Comparison of ENCODE assay signal across 28 cellular contexts in genomic region chr17:8312726-8313600, GRCh38. TPM values are rescaled to one million over a fixed set of nuclear protein-coding genes. Genes with fewer than 3 reads are reported as not detected.
DNase-seq lines count a peak whose midpoint lies in the region; ATAC-seq, FAIRE-seq and TF ChIP-seq lines count a peak whose summit lies in the region.
"Had no signal": no experiment of that assay in that cellular context is flagged by ENCODE, and none has a peak within 500 bp of the region (broad histone marks: within the 10 kb centered on the region; RNA-seq: fewer than 3 reads in every experiment).

No MANE protein-coding gene starts in this region.

- peaks cover 0 to 41% of the 10 kb centered on the region in 2 experiments; a peak in 2 of 5 replicates for H3K4me1 ChIP-seq in K562 (replicated peaks in 1 of 2; ENCODE audit: control insufficient read depth in 2 of 2, insufficient read depth in 2 of 2, low read length in 2 of 2)
- H3K4me1 ChIP-seq in osteoblast (ENCODE audit: insufficient read depth, low read length) = no peaks in the 10 kb centered on the region
- H3K4me1 ChIP-seq: ascending aorta, gastrocnemius medialis, left lung, prostate gland had no signal

- H3K9ac ChIP-seq in K562 (ENCODE audit: insufficient read depth in 1 of 2, low read depth in 2 of 2, low read length in 2 of 2) = no peak overlapping the region

- H3K4me3 ChIP-seq in K562 (no peak overlapping the region), osteoblast (ENCODE audit: insufficient read depth, low read length) (no peak overlapping the region), dorsolateral prefrontal cortex (no peak overlapping the region)
- H3K4me3 ChIP-seq: ascending aorta, cardiac muscle cell, GM12878, prostate gland, thoracic aorta had no signal

- BruUV-seq in K562 (replicated peaks; lab: Mats Ljungman, UMichigan) = no TSS peak

- no peak overlapping the region for H3K4me2 ChIP-seq in K562 (ENCODE audit: insufficient read depth, low read length)
- no peak overlapping the region for H3K4me2 ChIP-seq in osteoblast (ENCODE audit: insufficient read depth, low read length)

- ATAC-seq in K562 = peak; percentile 18; the same call in 1 of the 3 replicates
- ATAC-seq: gastrocnemius medialis; GM12878; left lung; PC-3; stimulated activated naive CD8-positive, alpha-beta T cell treated with anti-CD3 and anti-CD28 coated beads, Interleukin-15, Interleukin-2, amounts not matched to agents 100 U/mL and 50 U/mL, for 24 hours had no signal

- in situ Hi-C loops in K562 (cut with MboI) = no loop called here

- TF ChIP-seq CTCF in K562 (IDR thresholded peaks at IDR 0.05 in 2 of 3, conservative IDR thresholded peaks at IDR 0.05 in 1 of 3; ENCODE audit: insufficient read depth in 2 of 3, low read depth in 1 of 3, low read length in 3 of 3) = no peak
- TF ChIP-seq CTCF in osteoblast (IDR thresholded peaks at IDR 0.05; ENCODE audit: extremely low read depth, low read depth, low read length) = no peak
- TF ChIP-seq CTCF in dorsolateral prefrontal cortex (IDR thresholded peaks at IDR 0.05 in 54 of 56, conservative IDR thresholded peaks at IDR 0.05 in 2 of 56; ENCODE audit: low read depth in 1 of 56, partially characterized antibody in 56 of 56) = no peak

- intact Hi-C loops in K562 (cut with micrococcal nuclease) (no loop called here), dorsolateral prefrontal cortex (cut with DNase I) (no loop called here)

- TF ChIP-seq EP300 in K562 (IDR thresholded peaks at IDR 0.05; ENCODE audit: low read length) = no peak

- no peaks in the 10 kb centered on the region for H3K9me3 ChIP-seq in K562 (replicated peaks; ENCODE audit: control insufficient read depth, insufficient read depth, low read depth, low read length)
- no peaks in the 10 kb centered on the region for H3K9me3 ChIP-seq in osteoblast (ENCODE audit: low read depth, low read length)
- H3K9me3 ChIP-seq: ascending aorta, gastrocnemius medialis, left lung, prostate gland, thoracic aorta had no signal

- TF ChIP-seq RAD21 in K562 (CRISPR knock-in tag; conservative IDR thresholded peaks at IDR 0.05 in 1 of 2, IDR thresholded peaks at IDR 0.05 in 1 of 2) = no peak

- no peak for TF ChIP-seq POLR2A in K562 (conservative IDR thresholded peaks at IDR 0.05)

- WGBS in K562 (ENCODE audit: insufficient coverage, low coverage, missing lambda C conversion rate) = 8% methylated on average over 4 of the region's 16 CpGs

- POLR2A ChIA-PET in K562 (lab: Yijun Ruan, JAX) = interaction anchor here (0.6 to 1.3 kb wide), 2 partner anchors 20 to 105 kb away, joined by 4 to 5 read pairs; no protein-coding TSS in a partner anchor

- no peak for FAIRE-seq in K562 (lab: Jason Lieb, UNC)
- FAIRE-seq: GM12878 had no signal

- H3K27me3 ChIP-seq in K562 (ENCODE audit: control insufficient read depth in 2 of 2, insufficient read depth in 2 of 2, low read length in 2 of 2) (peaks cover 14 to 55% of the 10 kb centered on the region in 2 experiments; a peak in 4 of 5 replicates), osteoblast (ENCODE audit: insufficient read depth, low read length) (peaks cover 65% of the 10 kb centered on the region), dorsolateral prefrontal cortex (peaks cover 0 to 43% (median 12%) of the 10 kb centered on the region in 45 donors)
- H3K27me3 ChIP-seq: ascending aorta had no signal

- H3K79me2 ChIP-seq in K562 (ENCODE audit: control insufficient read depth, insufficient read depth, low read length) = no peaks in the 10 kb centered on the region
- no peaks in the 10 kb centered on the region for H3K79me2 ChIP-seq in osteoblast (ENCODE audit: insufficient read depth, low read length)

- H4K20me1 ChIP-seq in K562 (replicated peaks; ENCODE audit: control insufficient read depth, insufficient read depth, low read length) (no peaks in the 10 kb centered on the region; the same call in 1 of the 2 replicates), osteoblast (ENCODE audit: insufficient read depth, low read length) (no peaks in the 10 kb centered on the region)

- H3K36me3 ChIP-seq in K562 (ENCODE audit: control insufficient read depth, insufficient read depth, low read length) (no peaks in the 10 kb centered on the region), osteoblast (ENCODE audit: insufficient read depth, low read length) (no peaks in the 10 kb centered on the region)
- H3K36me3 ChIP-seq: ascending aorta, cardiac muscle cell, gastrocnemius medialis, prostate gland, thoracic aorta had no signal

- no peaks in the 10 kb centered on the region for H3K9me1 ChIP-seq in K562 (ENCODE audit: control insufficient read depth, insufficient read depth, low read length)

- H3K27ac ChIP-seq in K562 (ENCODE audit: extremely low read depth, low read depth, low read length) (no peak overlapping the region), osteoblast (ENCODE audit: low read depth, low read length) (no peak overlapping the region), dorsolateral prefrontal cortex (no peak overlapping the region)
- H3K27ac ChIP-seq: ascending aorta, cardiac muscle cell, left lung, prostate gland, thoracic aorta, VCaP had no signal

- DNase-seq in DMS53 (lab: John Stamatoyannopoulos, UW) = peak; percentile 37
- no peak for DNase-seq in DMS53 treated with DMSO at 0.1 percent for 48 hours (lab: John Stamatoyannopoulos, UW; ENCODE audit: unreplicated experiment)
- DNase-seq in K562 (ENCODE audit: extremely low read depth in 1 of 4, low spot score in 3 of 4) = no peak
- DNase-seq in osteoblast (ENCODE audit: insufficient read length, low spot score, missing footprints) = peak; percentile 62
- DNase-seq in NCI-H345 treated with DMSO at 0.1 percent for 48 hours (lab: John Stamatoyannopoulos, UW; ENCODE audit: unreplicated experiment) = no peak
- DNase-seq in dorsolateral prefrontal cortex = no peak
- DNase-seq: 8988T; activated CD4-positive, alpha-beta T cell treated with anti-CD3 and anti-CD28 coated beads for 4 hours; activated effector memory CD4-positive, alpha-beta T cell treated with Interleukin-2 at 50 U/mL for 16 hours; activated naive CD8-positive, alpha-beta T cell treated with anti-CD3 and anti-CD28 coated beads for 36 hours; activated T-cell treated with anti-CD3 and anti-CD28 coated beads for 4 hours; Calu3; HFFc6; Karpas-422; NCI-H1436; NCI-H2107; NK-92 treated with Interleukin-12 subunit alpha and Interleukin-12 subunit beta, amount 100 ng/mL, for 24 hours; PC-3; stimulated activated naive CD8-positive, alpha-beta T cell treated with anti-CD3 and anti-CD28 coated beads, Interleukin-15, Interleukin-2, amounts not matched to agents 100 U/mL and 50 U/mL, for 24 hours; T-helper 9 cell had no signal

- CTCF ChIA-PET in K562 (lab: Yijun Ruan, JAX; ENCODE audit: low intra/inter-chr PET ratio) = no interaction called here

- H2AFZ ChIP-seq in K562 (ENCODE audit: low read depth, low read length) (no peak overlapping the region), osteoblast (ENCODE audit: low read length) (no peak overlapping the region)

RNA-seq across cellular contexts. Expression of gene ARHGEF15, which starts 2.9 kb away (rescaled TPM):
- total RNA-seq in K562 (2011; cell fraction: chromatin; rRNA removed; ENCODE audit: low replicate concordance) = not detected in 2 replicates
- not detected in 2 replicates for total RNA-seq in K562 (2011; cell fraction: nucleolus; rRNA removed)
- total RNA-seq in K562 (2011; cell fraction: nucleoplasm; rRNA removed) = not detected in 2 replicates
- total RNA-seq in K562 (2014; rRNA removed) = not detected in 2 replicates
- total RNA-seq in K562 (2014; rRNA removed; fragmentation: Illumina TruSeq; extraction: Trizol) = not detected in 2 replicates
- not detected in 2 replicates for total RNA-seq in K562 (2015; rRNA removed; fragmentation: Illumina TruSeq; extraction: Trizol)
- total RNA-seq in K562 (2021) = not detected in 2 replicates
- polyA plus RNA-seq in K562 (2011; rRNA removed) = not detected in 2 replicates
- 0.01 TPM in 1 of 2 replicates, not detected in the other for polyA plus RNA-seq in K562 (2011; cell fraction: cytosol; rRNA removed)
- polyA plus RNA-seq in K562 (2011; cell fraction: nucleus; rRNA removed) = not detected in 2 replicates
- polyA plus RNA-seq in K562 (2012) = 0.03 TPM in 1 of 2 replicates, not detected in the other
- not detected in 2 replicates for polyA plus RNA-seq in K562 (2014; fragmentation: Illumina TruSeq; extraction: Trizol)
- not detected for polyA plus RNA-seq in K562 (2014; fragmentation: Nextera tagmentation; extraction: Ambion mirVana)
- polyA plus RNA-seq in K562 (2014; rRNA removed) = not detected in 2 replicates
- polyA minus RNA-seq in K562 (2011; rRNA and poly(A)+ RNA removed) = not detected in 2 replicates
- not detected in 2 replicates for polyA minus RNA-seq in K562 (2011; cell fraction: cytosol; rRNA and poly(A)+ RNA removed)
- not detected in 2 replicates for polyA minus RNA-seq in K562 (2011; cell fraction: nucleus; rRNA and poly(A)+ RNA removed)
- not detected in 2 replicates for total RNA-seq in osteoblast
- total RNA-seq in dorsolateral prefrontal cortex = 10 to 100 TPM in 1 of 120 experiments, 1 to 10 TPM in 119; 1.0 to 11.2 (median 3.2) TPM
- total RNA-seq: activated naive CD8-positive, alpha-beta T cell treated with anti-CD3 and anti-CD28 coated beads for 36 hours; Calu3; GM12878; HFFc6; PC-3 had no signal
- polyA plus RNA-seq: GM12878 had no signal

RNA-seq across cellular contexts. Expression of gene SLC25A35, which starts 17.8 kb away (rescaled TPM):
- total RNA-seq in K562 (2011; cell fraction: chromatin; rRNA removed; ENCODE audit: low replicate concordance) = 18.4 and 34.5 TPM in 2 replicates
- total RNA-seq in K562 (2011; cell fraction: nucleolus; rRNA removed) = 12.9 and 13.0 TPM in 2 replicates
- total RNA-seq in K562 (2011; cell fraction: nucleoplasm; rRNA removed) = 19.7 and 31.4 TPM in 2 replicates
- 0.95 and 2.8 TPM in 2 replicates for total RNA-seq in K562 (2014; rRNA removed)
- total RNA-seq in K562 (2014; rRNA removed; fragmentation: Illumina TruSeq; extraction: Trizol) = 1.0 and 1.1 TPM in 2 replicates
- total RNA-seq in K562 (2015; rRNA removed; fragmentation: Illumina TruSeq; extraction: Trizol) = 1.4 and 1.8 TPM in 2 replicates
- 5.2 and 5.3 TPM in 2 replicates for total RNA-seq in K562 (2021)
- polyA plus RNA-seq in K562 (2011; rRNA removed) = 2.0 and 3.3 TPM in 2 replicates
- polyA plus RNA-seq in K562 (2011; cell fraction: cytosol; rRNA removed) = 1.8 and 2.2 TPM in 2 replicates
- 26.8 and 38.9 TPM in 2 replicates for polyA plus RNA-seq in K562 (2011; cell fraction: nucleus; rRNA removed)
- 6.8 and 12.3 TPM in 2 replicates for polyA plus RNA-seq in K562 (2012)
- polyA plus RNA-seq in K562 (2014; fragmentation: Illumina TruSeq; extraction: Trizol) = 4.4 and 5.1 TPM in 2 replicates
- polyA plus RNA-seq in K562 (2014; fragmentation: Nextera tagmentation; extraction: Ambion mirVana) = 1 to 10 TPM in 1 of 2 experiments, under 1 TPM in 1; 0.93 to 1.6 TPM
- 4.4 and 6.2 TPM in 2 replicates for polyA plus RNA-seq in K562 (2014; rRNA removed)
- polyA minus RNA-seq in K562 (2011; rRNA and poly(A)+ RNA removed) = 1.0 and 1.4 TPM in 2 replicates
- 1.4 and 1.5 TPM in 2 replicates for polyA minus RNA-seq in K562 (2011; cell fraction: cytosol; rRNA and poly(A)+ RNA removed)
- 2.9 and 3.9 TPM in 2 replicates for polyA minus RNA-seq in K562 (2011; cell fraction: nucleus; rRNA and poly(A)+ RNA removed)
- total RNA-seq in osteoblast = 1.1 and 2.1 TPM in 2 replicates
- total RNA-seq in dorsolateral prefrontal cortex = 10 to 100 TPM in 2 of 120 experiments, 1 to 10 TPM in 118; 1.1 to 10.8 (median 4.2) TPM

RNA-seq across cellular contexts. Expression of gene RANGRF, which starts 24.5 kb away (rescaled TPM):
- total RNA-seq in K562 (2011; cell fraction: chromatin; rRNA removed; ENCODE audit: low replicate concordance) = 5.1 and 15.0 TPM in 2 replicates
- 14.6 and 14.7 TPM in 2 replicates for total RNA-seq in K562 (2011; cell fraction: nucleolus; rRNA removed)
- total RNA-seq in K562 (2011; cell fraction: nucleoplasm; rRNA removed) = 13.1 and 14.4 TPM in 2 replicates
- total RNA-seq in K562 (2014; rRNA removed) (15.4 and 18.4 TPM in 2 replicates), K562 (2014; rRNA removed; fragmentation: Illumina TruSeq; extraction: Trizol) (7.2 and 7.6 TPM in 2 replicates), K562 (2015; rRNA removed; fragmentation: Illumina TruSeq; extraction: Trizol) (10.1 and 11.6 TPM in 2 replicates), K562 (2021) (17.3 and 17.6 TPM in 2 replicates), osteoblast (8.0 and 8.3 TPM in 2 replicates), dorsolateral prefrontal cortex (10 to 100 TPM; 15.3 to 31.6 (median 22.9) TPM)
- polyA plus RNA-seq in K562 (2011; rRNA removed) (14.7 and 17.0 TPM in 2 replicates), K562 (2014; fragmentation: Illumina TruSeq; extraction: Trizol) (23.3 TPM in 2 replicates), K562 (2014; fragmentation: Nextera tagmentation; extraction: Ambion mirVana) (10 to 100 TPM; 48.7 to 60.0 TPM), K562 (2014; rRNA removed) (16.0 and 20.6 TPM in 2 replicates)
- 20.0 and 29.0 TPM in 2 replicates for polyA plus RNA-seq in K562 (2011; cell fraction: cytosol; rRNA removed)
- polyA plus RNA-seq in K562 (2011; cell fraction: nucleus; rRNA removed) = 34.9 and 41.5 TPM in 2 replicates
- polyA plus RNA-seq in K562 (2012) = 24.2 and 24.4 TPM in 2 replicates
- 5.0 and 7.7 TPM in 2 replicates for polyA minus RNA-seq in K562 (2011; rRNA and poly(A)+ RNA removed)
- polyA minus RNA-seq in K562 (2011; cell fraction: cytosol; rRNA and poly(A)+ RNA removed) = 7.2 and 10.2 TPM in 2 replicates
- polyA minus RNA-seq in K562 (2011; cell fraction: nucleus; rRNA and poly(A)+ RNA removed) = 3.2 and 3.9 TPM in 2 replicates

RNA-seq across cellular contexts. Expression of gene ODF4, which starts 26.7 kb away (rescaled TPM):
- not detected in 2 replicates for total RNA-seq in K562 (2011; cell fraction: chromatin; rRNA removed; ENCODE audit: low replicate concordance)
- not detected in 2 replicates for total RNA-seq in K562 (2011; cell fraction: nucleolus; rRNA removed)
- total RNA-seq in K562 (2011; cell fraction: nucleoplasm; rRNA removed) = not detected in 2 replicates
- total RNA-seq in K562 (2014; rRNA removed) (not detected in 2 replicates), K562 (2014; rRNA removed; fragmentation: Illumina TruSeq; extraction: Trizol) (not detected in 2 replicates), K562 (2015; rRNA removed; fragmentation: Illumina TruSeq; extraction: Trizol) (not detected in 2 replicates), K562 (2021) (not detected in 2 replicates), osteoblast (not detected in 2 replicates), dorsolateral prefrontal cortex (not detected)
- polyA plus RNA-seq in K562 (2011; rRNA removed) (not detected in 2 replicates), K562 (2014; fragmentation: Illumina TruSeq; extraction: Trizol) (not detected in 2 replicates), K562 (2014; fragmentation: Nextera tagmentation; extraction: Ambion mirVana) (not detected), K562 (2014; rRNA removed) (not detected in 2 replicates)
- not detected in 2 replicates for polyA plus RNA-seq in K562 (2011; cell fraction: cytosol; rRNA removed)
- polyA plus RNA-seq in K562 (2011; cell fraction: nucleus; rRNA removed) = not detected in 2 replicates
- not detected in 2 replicates for polyA plus RNA-seq in K562 (2012)
- not detected in 2 replicates for polyA minus RNA-seq in K562 (2011; rRNA and poly(A)+ RNA removed)
- polyA minus RNA-seq in K562 (2011; cell fraction: cytosol; rRNA and poly(A)+ RNA removed) = not detected in 2 replicates
- polyA minus RNA-seq in K562 (2011; cell fraction: nucleus; rRNA and poly(A)+ RNA removed) = not detected in 2 replicates
- total RNA-seq: activated naive CD8-positive, alpha-beta T cell treated with anti-CD3 and anti-CD28 coated beads for 36 hours; ascending aorta; Calu3; cardiac muscle cell; gastrocnemius medialis; GM12878; HFFc6; left lung; PC-3; prostate gland; thoracic aorta had no signal
- polyA plus RNA-seq: cardiac muscle cell, GM12878 had no signal

Comparison
In these comparisons a context has a peak if more than half of its experiments do, and no peak if none do; other contexts are left out.
1. DNase-seq: peak in DMS53 (single experiment) and osteoblast (single experiment); none in DMS53 treated with DMSO at 0.1 percent for 48 hours (single experiment), K562 (0 of 4), NCI-H345 treated with DMSO at 0.1 percent for 48 hours (single experiment) and dorsolateral prefrontal cortex (0 of 10).